2 cellular contexts compared by ENCODE assay signal in genomic region chr3:67486883-67487282, GRCh38.
TF ChIP-seq lines count a peak whose summit lies in the region.

No MANE protein-coding gene starts in this region.

TF ChIP-seq in SK-N-SH treated with all-trans-retinoic acid at 6 μM for 48 hours, 23 proteins besides CTCF, POLR2A, EP300 and RAD21 (continued from another document):
- TF ChIP-seq PATZ1 (CRISPR knock-in tag; IDR thresholded peaks at IDR 0.05; ENCODE audit: borderline replicate concordance) (peak; percentile 36; the same call in 1 of the 2 replicates), CREB5 (CRISPR knock-in tag; IDR thresholded peaks at IDR 0.05; ENCODE audit: low read depth) (no peak)

TF ChIP-seq in SK-N-SH, 30 proteins besides CTCF, POLR2A, EP300 and RAD21 (continued from another document):
- no peak for TF ChIP-seq ZBTB33 (IDR thresholded peaks at IDR 0.05; ENCODE audit: borderline replicate concordance, low read depth)
- no peak for TF ChIP-seq POLR2AphosphoS5 (IDR thresholded peaks at IDR 0.05; ENCODE audit: low read depth, low read length)
- no peak for TF ChIP-seq EZH2phosphoT487 (IDR thresholded peaks at IDR 0.05; ENCODE audit: borderline replicate concordance, low read depth)
- no peak for TF ChIP-seq FOXJ3 (CRISPR knock-in tag; IDR thresholded peaks at IDR 0.05)
